Comparison of ENCODE assay signal across 8 cellular contexts in genomic region chr16:15219679-15220611, GRCh38.
DNase-seq lines count a peak whose midpoint lies in the region; ATAC-seq, FAIRE-seq and TF ChIP-seq lines count a peak whose summit lies in the region.
"Not testable (repeated sequence)": the region's sequence is repeated elsewhere in the genome, so short reads cannot be mapped to it uniquely, and the experiment has no call there.

No MANE protein-coding gene starts in this region.

- H3K36me3 Mint-ChIP-seq in activated T-helper 17 cell treated with anti-CD3 and anti-CD28 coated beads, Interleukin-2, amount 50 U/mL, for 72 hours (ENCODE audit: low read depth), result not testable (repeated sequence)

- H4K20me1 ChIP-seq in endothelial cell of umbilical vein (replicated peaks; ENCODE audit: control insufficient read depth, extremely low read depth, insufficient read depth, low read length), result not testable (repeated sequence)

- H3K4me3 ChIP-seq in Jurkat, Clone E6-1 (ENCODE audit: low read length); Panc1 (ENCODE audit: low read depth in 2 of 2, low read length in 2 of 2); endothelial cell of umbilical vein (replicated peaks in 1 of 3; ENCODE audit: insufficient read depth in 1 of 3, low read depth in 1 of 3, low read length in 3 of 3); parathyroid adenoma (ENCODE audit: low read depth, low read length); aorta (ENCODE audit: low read length in 2 of 2): not testable (repeated sequence)

- TF ChIP-seq POLR2A in endothelial cell of umbilical vein (IDR thresholded peaks at IDR 0.05; ENCODE audit: low read depth, low read length), result not testable (repeated sequence)

- DNase-seq in GM10266 (ENCODE audit: extremely low spot score); aorta: not testable (repeated sequence)
- DNase-seq in Jurkat, Clone E6-1 (ENCODE audit: low read depth, low spot score), result peak; percentile 2
- DNase-seq in Panc1 (ENCODE audit: low read depth, low spot score), result peak; percentile 39
- DNase-seq in endothelial cell of umbilical vein (ENCODE audit: low read depth, low spot score), result peak; percentile 18
- peak in 1 of 2 donors; percentile 7 for DNase-seq in left colon

- not testable (repeated sequence) for H3K4me2 ChIP-seq in endothelial cell of umbilical vein (ENCODE audit: insufficient read depth, low read length); parathyroid adenoma (ENCODE audit: low read length)

- POLR2A ChIA-PET in Panc1 (lab: Charles Lee); endothelial cell of umbilical vein (lab: Charles Lee): not testable (repeated sequence)

- in situ Hi-C loops in Panc1 (cut with HindIII; ENCODE audit: low pct_unique_long_range_greater_than_20kb, low sequenced_read_pairs), result not testable (repeated sequence)

- H3K27ac ChIP-seq in Panc1 (ENCODE audit: low read length); endothelial cell of umbilical vein (ENCODE audit: insufficient read depth, low read depth, low read length); parathyroid adenoma; aorta (ENCODE audit: low read depth in 1 of 2, low read length in 2 of 2): not testable (repeated sequence)

- not testable (repeated sequence) for H3K4me3 Mint-ChIP-seq in activated T-helper 17 cell treated with anti-CD3 and anti-CD28 coated beads, Interleukin-2, amount 50 U/mL, for 72 hours

- BruUV-seq in Panc1 (replicated peaks; lab: Mats Ljungman, UMichigan); endothelial cell of umbilical vein (replicated peaks; lab: Mats Ljungman, UMichigan): not testable (repeated sequence)

- CTCF ChIA-PET in Panc1 (lab: Charles Lee); endothelial cell of umbilical vein (lab: Charles Lee): not testable (repeated sequence)

- WGBS in aorta, 2 donors, result 24 to 25% methylated on average over 5 to 9 of the region's 19 CpGs

- H3K9me3 Mint-ChIP-seq in activated T-helper 17 cell treated with anti-CD3 and anti-CD28 coated beads, Interleukin-2, amount 50 U/mL, for 72 hours, result not testable (repeated sequence)

- not testable (repeated sequence) for H3K9me3 ChIP-seq in Panc1 (ENCODE audit: control insufficient read depth, insufficient read depth, low read depth, low read length); endothelial cell of umbilical vein (replicated peaks; ENCODE audit: control insufficient read depth, insufficient read depth, low read length); parathyroid adenoma (ENCODE audit: control insufficient read depth, low read length); aorta (ENCODE audit: control insufficient read depth, low read length)

- intact Hi-C loops in Panc1 (cut with micrococcal nuclease; ENCODE audit: unreplicated experiment); endothelial cell of umbilical vein (cut with micrococcal nuclease); left colon (cut with DNase I, micrococcal nuclease); aorta (cut with DNase I): not testable (repeated sequence)

- peak; percentile 94 for FAIRE-seq in endothelial cell of umbilical vein (lab: Jason Lieb, UNC)

- not testable (repeated sequence) for H3K4me1 ChIP-seq in Panc1 (ENCODE audit: control insufficient read depth, insufficient read depth, low read length); endothelial cell of umbilical vein (ENCODE audit: control insufficient read depth, extremely low read depth, insufficient read depth, low read length); parathyroid adenoma; aorta (ENCODE audit: control insufficient read depth in 1 of 2, insufficient read depth in 2 of 2, low read length in 2 of 2)

- not testable (repeated sequence) for H2AFZ ChIP-seq in endothelial cell of umbilical vein (ENCODE audit: low read depth, low read length); parathyroid adenoma

- not testable (repeated sequence) for H3K27ac Mint-ChIP-seq in activated T-helper 17 cell treated with anti-CD3 and anti-CD28 coated beads, Interleukin-2, amount 50 U/mL, for 72 hours

- not testable (repeated sequence) for H3K27me3 ChIP-seq in Panc1 (ENCODE audit: control insufficient read depth, insufficient read depth, low read length); endothelial cell of umbilical vein (ENCODE audit: control insufficient read depth in 2 of 2, insufficient read depth in 2 of 2, low read length in 2 of 2); parathyroid adenoma (ENCODE audit: control insufficient read depth, insufficient read depth, low read length); aorta (ENCODE audit: control insufficient read depth in 1 of 2, insufficient read depth in 2 of 2, low read length in 1 of 2)

- TF ChIP-seq CTCF in GM10266 (IDR thresholded peaks at IDR 0.05; ENCODE audit: control insufficient read depth, insufficient read depth, low read depth, missing control alignments) (peak; percentile 44), Panc1 (IDR thresholded peaks at IDR 0.05) (peak; percentile 80), endothelial cell of umbilical vein (IDR thresholded peaks at IDR 0.05; ENCODE audit: extremely low read depth in 1 of 2, insufficient read depth in 1 of 2, low read depth in 1 of 2, low read length in 2 of 2) (peak; percentile 51 to 70), parathyroid adenoma (IDR thresholded peaks at IDR 0.05) (peak; percentile 66)

- dilution Hi-C loops in endothelial cell of umbilical vein (cut with MboI; ENCODE audit: extremely low pct_ligation_motif_present, low sequenced_read_pairs), result not testable (repeated sequence)

- not testable (repeated sequence) for H3K9me1 ChIP-seq in endothelial cell of umbilical vein (replicated peaks; ENCODE audit: control insufficient read depth, extremely low read depth, insufficient read depth, low read length)

- ATAC-seq in Panc1 (peak; percentile 91), left colon (peak; percentile 86), aorta (ENCODE audit: low FRiP score) (peak; percentile 92)
- ATAC-seq in activated T-helper 17 cell treated with anti-CD3 and anti-CD28 coated beads, Interleukin-2, amount 50 U/mL, for 72 hours (replicated peaks), result peak; percentile 66

- not testable (repeated sequence) for H3K27me3 Mint-ChIP-seq in activated T-helper 17 cell treated with anti-CD3 and anti-CD28 coated beads, Interleukin-2, amount 50 U/mL, for 72 hours

- H3K36me3 ChIP-seq in Panc1 (ENCODE audit: control insufficient read depth, insufficient read depth, low read length); endothelial cell of umbilical vein (ENCODE audit: control insufficient read depth in 2 of 2, extremely low read depth in 1 of 2, insufficient read depth in 2 of 2, low read length in 2 of 2); parathyroid adenoma (ENCODE audit: control insufficient read depth, insufficient read depth, low read length); aorta (ENCODE audit: control insufficient read depth in 1 of 2, insufficient read depth in 2 of 2, low read length in 1 of 2): not testable (repeated sequence)

- H3K79me2 ChIP-seq in endothelial cell of umbilical vein (ENCODE audit: control insufficient read depth, insufficient read depth, low read length); parathyroid adenoma: not testable (repeated sequence)

- H3K9ac ChIP-seq in endothelial cell of umbilical vein (replicated peaks; ENCODE audit: extremely low read depth, insufficient read depth, low read length); parathyroid adenoma: not testable (repeated sequence)

- not testable (repeated sequence) for H3K4me1 Mint-ChIP-seq in activated T-helper 17 cell treated with anti-CD3 and anti-CD28 coated beads, Interleukin-2, amount 50 U/mL, for 72 hours
